In genomic region chr10:82653244-82653933, GRCh38 we compare ENCODE assay signal across 30 cellular contexts.
"Had no signal": no experiment of that assay in that cellular context is flagged by ENCODE, and none has a peak within 500 bp of the region (broad histone marks: within the 10 kb centered on the region; RNA-seq: fewer than 3 reads in every experiment).

No MANE protein-coding gene starts in this region.

- H3K9ac ChIP-seq: parathyroid adenoma had no signal

- H3K9me3 ChIP-seq: esophagus squamous epithelium, psoas muscle, sigmoid colon, uterus had no signal

- DNase-seq: activated CD4-positive, alpha-beta memory T cell treated with anti-CD3 and anti-CD28 coated beads, Interleukin-2, amount 10 ng/mL, durations not matched to agents 7 days and 5 days; activated CD4-positive, alpha-beta T cell treated with anti-CD3 and anti-CD28 coated beads, Interleukin-2, amount 10 ng/mL, durations not matched to agents 7 days and 5 days; activated CD4-positive, CD25-positive, alpha-beta regulatory T cell treated with anti-CD3 and anti-CD28 coated beads, Interleukin-2, amount 50 U/mL, for 72 hours; activated CD8-positive, alpha-beta memory T cell treated with anti-CD3 and anti-CD28 coated beads, Interleukin-2, amount 50 U/mL, for 48 hours; activated naive CD4-positive, alpha-beta T cell; activated T-cell treated with anti-CD3 and anti-CD28 coated beads, Interleukin-2, amount 50 U/mL, for 48 hours; effector CD8-positive, alpha-beta T cell; esophagus squamous epithelium; foreskin melanocyte; heart right ventricle; left cardiac atrium; left ventricle myocardium superior; naive B cell; occipital lobe; psoas muscle; sigmoid colon; small intestine; stimulated activated CD4-positive, alpha-beta T cell treated with anti-CD3 and anti-CD28 coated beads, Interleukin-4, amount 100 ng/mL, for 4 hours; stimulated activated CD8-positive, alpha-beta memory T cell treated with anti-CD3 and anti-CD28 coated beads, Interleukin-4, amount 100 ng/mL, for 48 hours; stimulated activated naive CD8-positive, alpha-beta T cell treated with anti-CD3 and anti-CD28 coated beads, Interleukin-15, amount 100 ng/mL, for 72 hours; T-helper 17 cell; T1000; uterus; WERI-Rb-1 had no signal

- H2AFZ ChIP-seq: parathyroid adenoma had no signal

- H3K9me3 Mint-ChIP-seq: neural crest cell; stimulated activated memory B cell treated with anti-CD40 and anti-IgM and Interleukin-4, amounts not matched to agents 10 μg/mL and 1 μg/mL and 100 μg/mL, for 72 hours; type B pancreatic cell had no signal

- H3K4me3 Mint-ChIP-seq: activated CD4-positive, alpha-beta memory T cell treated with anti-CD3 and anti-CD28 coated beads, Interleukin-2, amount 10 ng/mL, durations not matched to agents 7 days and 5 days; activated CD4-positive, alpha-beta T cell treated with anti-CD3 and anti-CD28 coated beads, Interleukin-2, amount 10 ng/mL, durations not matched to agents 7 days and 5 days; naive B cell; neural crest cell; stimulated activated memory B cell treated with anti-CD40 and anti-IgM and Interleukin-4, amounts not matched to agents 10 μg/mL and 1 μg/mL and 100 μg/mL, for 72 hours; stimulated activated naive CD8-positive, alpha-beta T cell treated with anti-CD3 and anti-CD28 coated beads, Interleukin-15, amount 100 ng/mL, for 72 hours; T-helper 17 cell; type B pancreatic cell had no signal

- H3K79me2 ChIP-seq: parathyroid adenoma had no signal

- H3K27ac Mint-ChIP-seq: activated CD4-positive, alpha-beta memory T cell treated with anti-CD3 and anti-CD28 coated beads, Interleukin-2, amount 10 ng/mL, durations not matched to agents 7 days and 5 days; activated CD4-positive, alpha-beta T cell treated with anti-CD3 and anti-CD28 coated beads, Interleukin-2, amount 10 ng/mL, durations not matched to agents 7 days and 5 days; activated naive CD4-positive, alpha-beta T cell treated with anti-CD3 and anti-CD28 coated beads, Interleukin-2, amount 50 U/mL, for 72 hours; naive B cell; stimulated activated memory B cell treated with anti-CD40 and anti-IgM and Interleukin-4, amounts not matched to agents 10 μg/mL and 1 μg/mL and 100 μg/mL, for 72 hours; stimulated activated naive CD8-positive, alpha-beta T cell treated with anti-CD3 and anti-CD28 coated beads, Interleukin-15, amount 100 ng/mL, for 72 hours; T-helper 17 cell; type B pancreatic cell had no signal

- ATAC-seq: activated naive CD4-positive, alpha-beta T cell treated with anti-CD3 and anti-CD28 coated beads, Interleukin-2, amount 50 U/mL, for 72 hours; left cardiac atrium; left ventricle myocardium superior; psoas muscle; stimulated activated memory B cell treated with anti-CD40 and anti-IgM and Interleukin-4, amounts not matched to agents 10 μg/mL and 1 μg/mL and 100 μg/mL, for 72 hours; stimulated activated naive CD8-positive, alpha-beta T cell treated with anti-CD3 and anti-CD28 coated beads, Interleukin-15, amount 100 ng/mL, for 72 hours; T-helper 17 cell had no signal

- H3K4me3 ChIP-seq: esophagus squamous epithelium, heart right ventricle, psoas muscle, sigmoid colon, uterus had no signal

- H3K27ac ChIP-seq: epithelial cell of prostate, esophagus squamous epithelium, heart right ventricle, parathyroid adenoma, psoas muscle, sigmoid colon, uterus, WERI-Rb-1 had no signal

- H3K36me3 Mint-ChIP-seq: activated naive CD4-positive, alpha-beta T cell treated with anti-CD3 and anti-CD28 coated beads, Interleukin-2, amount 50 U/mL, for 72 hours; naive B cell; stimulated activated memory B cell treated with anti-CD40 and anti-IgM and Interleukin-4, amounts not matched to agents 10 μg/mL and 1 μg/mL and 100 μg/mL, for 72 hours; type B pancreatic cell had no signal

- H3K36me3 ChIP-seq: esophagus squamous epithelium, heart right ventricle, sigmoid colon, uterus, WERI-Rb-1 had no signal

- H3K27me3 Mint-ChIP-seq: activated CD4-positive, alpha-beta memory T cell treated with anti-CD3 and anti-CD28 coated beads, Interleukin-2, amount 10 ng/mL, durations not matched to agents 7 days and 5 days; activated CD4-positive, alpha-beta T cell treated with anti-CD3 and anti-CD28 coated beads, Interleukin-2, amount 10 ng/mL, durations not matched to agents 7 days and 5 days; naive B cell; stimulated activated memory B cell treated with anti-CD40 and anti-IgM and Interleukin-4, amounts not matched to agents 10 μg/mL and 1 μg/mL and 100 μg/mL, for 72 hours; stimulated activated naive CD8-positive, alpha-beta T cell treated with anti-CD3 and anti-CD28 coated beads, Interleukin-15, amount 100 ng/mL, for 72 hours; T-helper 17 cell; type B pancreatic cell had no signal

- H3K4me1 Mint-ChIP-seq: activated CD4-positive, alpha-beta memory T cell treated with anti-CD3 and anti-CD28 coated beads, Interleukin-2, amount 10 ng/mL, durations not matched to agents 7 days and 5 days; activated CD4-positive, alpha-beta T cell treated with anti-CD3 and anti-CD28 coated beads, Interleukin-2, amount 10 ng/mL, durations not matched to agents 7 days and 5 days; naive B cell; neural crest cell; stimulated activated memory B cell treated with anti-CD40 and anti-IgM and Interleukin-4, amounts not matched to agents 10 μg/mL and 1 μg/mL and 100 μg/mL, for 72 hours; stimulated activated naive CD8-positive, alpha-beta T cell treated with anti-CD3 and anti-CD28 coated beads, Interleukin-15, amount 100 ng/mL, for 72 hours; T-helper 17 cell had no signal

- H3K27me3 ChIP-seq: esophagus squamous epithelium, heart right ventricle, sigmoid colon, uterus had no signal

- H3K4me1 ChIP-seq: esophagus squamous epithelium, heart right ventricle, parathyroid adenoma, psoas muscle, sigmoid colon, uterus had no signal
